ENCODE assay signal across 17 cellular contexts in the genomic region with DNA sequence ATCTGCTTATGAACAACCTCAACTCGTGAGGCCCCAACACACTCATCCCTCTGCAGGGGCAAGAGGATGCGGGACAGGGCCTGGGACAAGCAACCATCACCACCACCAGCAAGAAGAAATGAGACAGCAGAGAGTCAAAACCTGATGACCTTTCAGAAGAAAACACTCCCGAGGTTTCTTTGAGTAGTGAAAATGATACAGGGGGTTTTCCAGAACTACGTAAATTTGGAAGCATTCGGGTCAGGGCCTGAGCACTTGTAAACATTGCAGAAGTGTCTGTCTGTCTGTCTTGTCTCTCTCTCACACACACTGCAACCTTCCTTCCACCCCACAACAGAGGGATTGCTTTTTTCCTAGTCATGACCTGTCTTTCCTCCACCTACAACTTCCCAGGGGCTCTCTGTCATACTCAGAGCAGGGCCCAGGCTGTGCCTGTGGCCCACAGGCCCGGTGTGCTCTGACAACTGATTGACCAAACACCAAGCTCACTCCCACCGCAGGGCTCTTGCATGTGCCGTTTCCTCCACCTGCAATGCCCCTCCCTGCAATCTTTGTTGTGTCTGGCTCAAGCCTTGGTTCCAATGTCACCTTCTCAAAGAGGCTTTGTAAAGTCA.
DNase-seq lines count a peak whose midpoint lies in the region; ATAC-seq and TF ChIP-seq lines count a peak whose summit lies in the region.
"Had no signal": no experiment of that assay in that cellular context is flagged by ENCODE, and none has a peak within 500 bp of the region (broad histone marks: within the 10 kb centered on the region; RNA-seq: fewer than 3 reads in every experiment).

No MANE protein-coding gene starts in this region.

- no peak overlapping the region for H3K4me3 ChIP-seq in foreskin fibroblast (ENCODE audit: low read depth in 1 of 2, low read length in 2 of 2)
- H3K4me3 ChIP-seq: thyroid gland had no signal

- no peak overlapping the region for H3K4me3 Mint-ChIP-seq in activated CD4-positive, alpha-beta T cell treated with anti-CD3 and anti-CD28 coated beads for 36 hours
- no peak overlapping the region for H3K4me3 Mint-ChIP-seq in nephron progenitor cell
- H3K4me3 Mint-ChIP-seq: HFFc6; naive thymus-derived CD4-positive, alpha-beta T cell had no signal

- no peak for TF ChIP-seq CTCF in nephron progenitor cell (IDR thresholded peaks at IDR 0.05)
- no peak for TF ChIP-seq CTCF in foreskin fibroblast (IDR thresholded peaks at IDR 0.05; ENCODE audit: low read depth, low read length)

- CTCF ChIA-PET in activated CD4-positive, alpha-beta T cell treated with anti-CD3 and anti-CD28 coated beads for 36 hours (lab: Charles Lee) = no interaction called here

- DNase-seq in activated CD4-positive, alpha-beta T cell treated with anti-CD3 and anti-CD28 coated beads for 36 hours = peak; percentile 33
- DNase-seq in activated CD4-positive, alpha-beta T cell treated with anti-CD3 and anti-CD28 coated beads, Interleukin-2, amount 50 U/mL, for 4 hours = no peak
- DNase-seq in nephron progenitor cell (no peak), foreskin fibroblast (no peak)
- DNase-seq: activated CD8-positive, alpha-beta memory T cell treated with anti-CD3 and anti-CD28 coated beads, Interleukin-2, amount 50 U/mL, for 4 hours; activated naive CD4-positive, alpha-beta T cell treated with anti-CD3 and anti-CD28 coated beads, Interleukin-2, amount 50 U/mL, for 16 hours; HFFc6; hippocampal formation; kidney; NCI-H1694; Right ventricle myocardium superior; thyroid gland had no signal

- H3K9me3 Mint-ChIP-seq in activated CD4-positive, alpha-beta T cell treated with anti-CD3 and anti-CD28 coated beads for 36 hours (ENCODE audit: low read depth) = no peaks in the 10 kb centered on the region
- H3K9me3 Mint-ChIP-seq in nephron progenitor cell = peaks cover 4% of the 10 kb centered on the region
- H3K9me3 Mint-ChIP-seq: HFFc6 had no signal

- H3K27ac Mint-ChIP-seq in activated CD4-positive, alpha-beta T cell treated with anti-CD3 and anti-CD28 coated beads for 36 hours = no peak overlapping the region
- peak overlapping the region; percentile 55 for H3K27ac Mint-ChIP-seq in nephron progenitor cell
- H3K27ac Mint-ChIP-seq: HFFc6; naive thymus-derived CD4-positive, alpha-beta T cell had no signal

- ATAC-seq in activated CD4-positive, alpha-beta T cell treated with anti-CD3 and anti-CD28 coated beads for 36 hours = peak; percentile 83
- ATAC-seq in GM19025 (IDR thresholded peaks at IDR 0.05; ENCODE audit: low read depth, unreplicated experiment) (peak; percentile 50), HG02981 (IDR thresholded peaks at IDR 0.05; ENCODE audit: unreplicated experiment) (peak; percentile 48), SK-N-SH treated with all-trans-retinoic acid at 6 μM for 48 hours (no peak), HG03354 (IDR thresholded peaks at IDR 0.05; ENCODE audit: poor library complexity, severe bottlenecking, unreplicated experiment) (no peak)
- ATAC-seq: naive thymus-derived CD4-positive, alpha-beta T cell had no signal

- intact Hi-C loops in activated CD4-positive, alpha-beta T cell treated with anti-CD3 and anti-CD28 coated beads for 36 hours (cut with DNase I, micrococcal nuclease) = no loop called here

- POLR2A ChIA-PET in activated CD4-positive, alpha-beta T cell treated with anti-CD3 and anti-CD28 coated beads for 36 hours (lab: Charles Lee) = no interaction called here

- no peaks in the 10 kb centered on the region for H3K36me3 Mint-ChIP-seq in activated CD4-positive, alpha-beta T cell treated with anti-CD3 and anti-CD28 coated beads for 36 hours (ENCODE audit: low read depth)
- peaks cover 65% of the 10 kb centered on the region for H3K36me3 Mint-ChIP-seq in nephron progenitor cell (ENCODE audit: low read depth)
- H3K36me3 Mint-ChIP-seq: naive thymus-derived CD4-positive, alpha-beta T cell had no signal

- H3K27me3 Mint-ChIP-seq in activated CD4-positive, alpha-beta T cell treated with anti-CD3 and anti-CD28 coated beads for 36 hours = peaks cover 17% of the 10 kb centered on the region
- no peaks in the 10 kb centered on the region for H3K27me3 Mint-ChIP-seq in nephron progenitor cell (ENCODE audit: low read depth, poor library complexity)

- peaks cover 8% of the 10 kb centered on the region for H3K4me1 Mint-ChIP-seq in activated CD4-positive, alpha-beta T cell treated with anti-CD3 and anti-CD28 coated beads for 36 hours
- peaks cover 42% of the 10 kb centered on the region for H3K4me1 Mint-ChIP-seq in nephron progenitor cell

TF ChIP-seq in SK-N-SH treated with all-trans-retinoic acid at 6 μM for 48 hours, 23 proteins besides CTCF, POLR2A, EP300 and RAD21 (continues in another document):
- TF ChIP-seq CSDC2 (CRISPR knock-in tag; IDR thresholded peaks at IDR 0.05) (no peak), ARNTL (CRISPR knock-in tag; IDR thresholded peaks at IDR 0.05; ENCODE audit: borderline replicate concordance, low read depth) (no peak)
- TF ChIP-seq, protein P1, sequence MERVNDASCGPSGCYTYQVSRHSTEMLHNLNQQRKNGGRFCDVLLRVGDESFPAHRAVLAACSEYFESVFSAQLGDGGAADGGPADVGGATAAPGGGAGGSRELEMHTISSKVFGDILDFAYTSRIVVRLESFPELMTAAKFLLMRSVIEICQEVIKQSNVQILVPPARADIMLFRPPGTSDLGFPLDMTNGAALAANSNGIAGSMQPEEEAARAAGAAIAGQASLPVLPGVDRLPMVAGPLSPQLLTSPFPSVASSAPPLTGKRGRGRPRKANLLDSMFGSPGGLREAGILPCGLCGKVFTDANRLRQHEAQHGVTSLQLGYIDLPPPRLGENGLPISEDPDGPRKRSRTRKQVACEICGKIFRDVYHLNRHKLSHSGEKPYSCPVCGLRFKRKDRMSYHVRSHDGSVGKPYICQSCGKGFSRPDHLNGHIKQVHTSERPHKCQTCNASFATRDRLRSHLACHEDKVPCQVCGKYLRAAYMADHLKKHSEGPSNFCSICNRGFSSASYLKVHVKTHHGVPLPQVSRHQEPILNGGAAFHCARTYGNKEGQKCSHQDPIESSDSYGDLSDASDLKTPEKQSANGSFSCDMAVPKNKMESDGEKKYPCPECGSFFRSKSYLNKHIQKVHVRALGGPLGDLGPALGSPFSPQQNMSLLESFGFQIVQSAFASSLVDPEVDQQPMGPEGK (CRISPR knock-in tag; IDR thresholded peaks at IDR 0.05; ENCODE audit: borderline replicate concordance) = no peak
- TF ChIP-seq, protein P2, sequence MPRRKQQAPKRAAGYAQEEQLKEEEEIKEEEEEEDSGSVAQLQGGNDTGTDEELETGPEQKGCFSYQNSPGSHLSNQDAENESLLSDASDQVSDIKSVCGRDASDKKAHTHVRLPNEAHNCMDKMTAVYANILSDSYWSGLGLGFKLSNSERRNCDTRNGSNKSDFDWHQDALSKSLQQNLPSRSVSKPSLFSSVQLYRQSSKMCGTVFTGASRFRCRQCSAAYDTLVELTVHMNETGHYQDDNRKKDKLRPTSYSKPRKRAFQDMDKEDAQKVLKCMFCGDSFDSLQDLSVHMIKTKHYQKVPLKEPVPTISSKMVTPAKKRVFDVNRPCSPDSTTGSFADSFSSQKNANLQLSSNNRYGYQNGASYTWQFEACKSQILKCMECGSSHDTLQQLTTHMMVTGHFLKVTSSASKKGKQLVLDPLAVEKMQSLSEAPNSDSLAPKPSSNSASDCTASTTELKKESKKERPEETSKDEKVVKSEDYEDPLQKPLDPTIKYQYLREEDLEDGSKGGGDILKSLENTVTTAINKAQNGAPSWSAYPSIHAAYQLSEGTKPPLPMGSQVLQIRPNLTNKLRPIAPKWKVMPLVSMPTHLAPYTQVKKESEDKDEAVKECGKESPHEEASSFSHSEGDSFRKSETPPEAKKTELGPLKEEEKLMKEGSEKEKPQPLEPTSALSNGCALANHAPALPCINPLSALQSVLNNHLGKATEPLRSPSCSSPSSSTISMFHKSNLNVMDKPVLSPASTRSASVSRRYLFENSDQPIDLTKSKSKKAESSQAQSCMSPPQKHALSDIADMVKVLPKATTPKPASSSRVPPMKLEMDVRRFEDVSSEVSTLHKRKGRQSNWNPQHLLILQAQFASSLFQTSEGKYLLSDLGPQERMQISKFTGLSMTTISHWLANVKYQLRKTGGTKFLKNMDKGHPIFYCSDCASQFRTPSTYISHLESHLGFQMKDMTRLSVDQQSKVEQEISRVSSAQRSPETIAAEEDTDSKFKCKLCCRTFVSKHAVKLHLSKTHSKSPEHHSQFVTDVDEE (CRISPR knock-in tag; IDR thresholded peaks at IDR 0.05) = no peak
- TF ChIP-seq, protein P3, sequence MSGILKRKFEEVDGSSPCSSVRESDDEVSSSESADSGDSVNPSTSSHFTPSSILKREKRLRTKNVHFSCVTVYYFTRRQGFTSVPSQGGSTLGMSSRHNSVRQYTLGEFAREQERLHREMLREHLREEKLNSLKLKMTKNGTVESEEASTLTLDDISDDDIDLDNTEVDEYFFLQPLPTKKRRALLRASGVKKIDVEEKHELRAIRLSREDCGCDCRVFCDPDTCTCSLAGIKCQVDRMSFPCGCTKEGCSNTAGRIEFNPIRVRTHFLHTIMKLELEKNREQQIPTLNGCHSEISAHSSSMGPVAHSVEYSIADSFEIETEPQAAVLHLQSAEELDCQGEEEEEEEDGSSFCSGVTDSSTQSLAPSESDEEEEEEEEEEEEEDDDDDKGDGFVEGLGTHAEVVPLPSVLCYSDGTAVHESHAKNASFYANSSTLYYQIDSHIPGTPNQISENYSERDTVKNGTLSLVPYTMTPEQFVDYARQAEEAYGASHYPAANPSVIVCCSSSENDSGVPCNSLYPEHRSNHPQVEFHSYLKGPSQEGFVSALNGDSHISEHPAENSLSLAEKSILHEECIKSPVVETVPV (CRISPR knock-in tag; IDR thresholded peaks at IDR 0.05) = no peak
- TF ChIP-seq, protein P4, sequence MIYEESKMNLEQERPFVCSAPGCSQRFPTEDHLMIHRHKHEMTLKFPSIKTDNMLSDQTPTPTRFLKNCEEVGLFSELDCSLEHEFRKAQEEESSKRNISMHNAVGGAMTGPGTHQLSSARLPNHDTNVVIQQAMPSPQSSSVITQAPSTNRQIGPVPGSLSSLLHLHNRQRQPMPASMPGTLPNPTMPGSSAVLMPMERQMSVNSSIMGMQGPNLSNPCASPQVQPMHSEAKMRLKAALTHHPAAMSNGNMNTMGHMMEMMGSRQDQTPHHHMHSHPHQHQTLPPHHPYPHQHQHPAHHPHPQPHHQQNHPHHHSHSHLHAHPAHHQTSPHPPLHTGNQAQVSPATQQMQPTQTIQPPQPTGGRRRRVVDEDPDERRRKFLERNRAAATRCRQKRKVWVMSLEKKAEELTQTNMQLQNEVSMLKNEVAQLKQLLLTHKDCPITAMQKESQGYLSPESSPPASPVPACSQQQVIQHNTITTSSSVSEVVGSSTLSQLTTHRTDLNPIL (CRISPR knock-in tag; IDR thresholded peaks at IDR 0.05; ENCODE audit: low read depth) = no peak

Comparison
In these comparisons a context has a peak if more than half of its experiments do, and no peak if none do; other contexts are left out.
1. ATAC-seq: peak in activated CD4-positive, alpha-beta T cell treated with anti-CD3 and anti-CD28 coated beads for 36 hours (single experiment), GM19025 (single experiment) and HG02981 (single experiment); none in SK-N-SH treated with all-trans-retinoic acid at 6 μM for 48 hours (single experiment) and HG03354 (single experiment).